19 cellular contexts compared by ENCODE assay signal in the genomic region with DNA sequence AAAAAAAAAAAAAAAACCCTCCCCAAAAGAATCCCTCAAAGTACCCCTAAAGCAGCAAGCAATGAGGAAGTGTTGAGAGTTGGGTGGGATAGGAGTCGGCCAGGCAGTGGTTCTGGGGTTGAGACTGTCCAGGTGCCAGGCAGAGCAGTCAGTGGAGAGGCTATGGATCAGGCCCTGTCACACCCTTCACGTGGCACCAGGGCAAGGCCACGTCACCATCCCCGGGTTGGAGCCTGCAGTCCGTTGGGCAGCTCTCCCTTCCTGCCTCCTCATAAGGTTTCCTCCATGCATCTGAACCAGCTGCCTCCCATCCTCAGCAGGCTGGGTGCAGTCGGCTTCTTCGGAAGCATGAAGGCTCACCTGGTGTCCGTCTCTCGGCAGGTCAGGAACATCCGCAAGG. TPM values are rescaled to one million over a fixed set of nuclear protein-coding genes. Genes with fewer than 3 reads are reported as not detected.
DNase-seq lines count a peak whose midpoint lies in the region; ATAC-seq, FAIRE-seq and TF ChIP-seq lines count a peak whose summit lies in the region.
"Had no signal": no experiment of that assay in that cellular context is flagged by ENCODE, and none has a peak within 500 bp of the region (broad histone marks: within the 10 kb centered on the region; RNA-seq: fewer than 3 reads in every experiment).

No MANE protein-coding gene starts in this region.

- no peak overlapping the region for H3K4me2 ChIP-seq in H1 (ENCODE audit: insufficient read depth in 1 of 2, low read depth in 2 of 2, low read length in 2 of 2)
- H3K4me2 ChIP-seq: A549 had no signal

- 0 out of 2 replicates have a peak overlapping the region, but pooled peaks have one; percentile 82 for H2AK5ac ChIP-seq in H1 (ENCODE audit: low read depth, low read length)

- no peaks in the 10 kb centered on the region for H3K79me1 ChIP-seq in H1 (ENCODE audit: low read depth, low read length)

- FAIRE-seq in H1 (lab: Jason Lieb, UNC) = no peak
- FAIRE-seq: A549, D721Med, G401.6, GM12891, GM18507 had no signal

- H3K4me1 Mint-ChIP-seq in neural crest cell = peaks cover 21% of the 10 kb centered on the region

- no peak overlapping the region for H4K91ac ChIP-seq in H1 (replicated peaks; ENCODE audit: insufficient read length, low read length)

- H3K4ac ChIP-seq in H1 (replicated peaks; ENCODE audit: insufficient read length, low read depth, low read length) = no peak overlapping the region

- H3K18ac ChIP-seq in H1 (ENCODE audit: extremely low read depth, low read length) = no peak overlapping the region; the same call in 1 of the 2 replicates

- no peaks in the 10 kb centered on the region for H3K27me3 Mint-ChIP-seq in neural crest cell (ENCODE audit: low read depth)
- H3K27me3 Mint-ChIP-seq: CD4-positive, alpha-beta memory T cell had no signal

- peak overlapping the region; percentile 19 for H3K27ac Mint-ChIP-seq in neural crest cell (ENCODE audit: unreplicated experiment)

- H2BK15ac ChIP-seq in H1 (ENCODE audit: low read length) = no peak overlapping the region; the same call in 1 of the 2 replicates

- H2BK12ac ChIP-seq in H1 (ENCODE audit: low read depth, low read length) = 0 out of 2 replicates have a peak overlapping the region, but pooled peaks have one; percentile 39

- H3K27ac ChIP-seq in left ventricle myocardium inferior (replicated peaks) (no peak overlapping the region), H1 (ENCODE audit: low read depth, low read length) (no peak overlapping the region)
- H3K27ac ChIP-seq: 22Rv1, A549, C4-2B, HL-60 had no signal

- POLR2A ChIA-PET in H1 (lab: Charles Lee; ENCODE audit: partially characterized antibody) = no interaction called here

- TF ChIP-seq RAD21 in H1 (IDR thresholded peaks at IDR 0.05 in 1 of 2, conservative IDR thresholded peaks at IDR 0.05 in 1 of 2; ENCODE audit: low read depth in 2 of 2, low read length in 2 of 2) = no peak

- H3K56ac ChIP-seq in H1 (replicated peaks; ENCODE audit: insufficient read length, low read depth, low read length) = no peak overlapping the region

- H3K9ac ChIP-seq in H1 (replicated peaks in 1 of 4; ENCODE audit: extremely low read depth in 1 of 4, low read depth in 3 of 4, low read length in 3 of 4) = no peak overlapping the region

- peak overlapping the region; percentile 25; the same call in 1 of the 2 replicates for H4K8ac ChIP-seq in H1 (ENCODE audit: extremely low read depth, insufficient read depth, low read length)

- H2BK20ac ChIP-seq in H1 (ENCODE audit: low read length) = no peak overlapping the region

- peak; percentile 13 for ATAC-seq in Right ventricle myocardium superior (ENCODE audit: poor library complexity)
- ATAC-seq: A549 had no signal

- H3K36me3 Mint-ChIP-seq in neural crest cell (ENCODE audit: low read depth) = no peaks in the 10 kb centered on the region

- H3K36me3 ChIP-seq in left ventricle myocardium inferior (no peaks in the 10 kb centered on the region), H1 (ENCODE audit: control insufficient read depth in 2 of 4, insufficient read depth in 4 of 4, low read length in 3 of 4) (no peaks in the 10 kb centered on the region)
- H3K36me3 ChIP-seq: HAP-1 had no signal

- H2BK5ac ChIP-seq in H1 (ENCODE audit: low read depth, low read length) = peak overlapping the region; percentile 35; the same call in 1 of the 2 replicates

- WGBS in H1 (ENCODE audit: extremely low coverage in 1 of 2, insufficient coverage in 1 of 2, insufficient read length in 1 of 2, insufficient replicate concordance in 2 of 2, low coverage in 1 of 2, low lambda C conversion rate in 2 of 2, missing lambda C conversion rate in 1 of 2), 2 experiments = 85% methylated on average over 9 of the region's 10 CpGs; no CpG with 5 or more reads in 1 of the 2 experiments

- no peak overlapping the region for H2BK120ac ChIP-seq in H1 (replicated peaks; ENCODE audit: low read depth, low read length)

- no peak for DNase-seq in Right ventricle myocardium superior
- DNase-seq in left ventricle myocardium inferior = no peak
- no peak for DNase-seq in H1 (ENCODE audit: low read depth in 1 of 2, low spot score in 2 of 2)
- DNase-seq in neural crest cell (ENCODE audit: low read depth, low spot score) = no peak
- DNase-seq in COR-L47 (lab: John Stamatoyannopoulos, UW) = no peak
- no peak for DNase-seq in medulla oblongata (ENCODE audit: extremely low spot score)
- DNase-seq in T1000 (lab: John Stamatoyannopoulos, UW) = no peak
- DNase-seq: AML-193; CD4-positive, alpha-beta memory T cell; GOT3 had no signal

- H3K4me3 Mint-ChIP-seq in neural crest cell = no peak overlapping the region
- H3K4me3 Mint-ChIP-seq: CD4-positive, alpha-beta memory T cell had no signal

- TF ChIP-seq CTCF in left ventricle myocardium inferior (IDR thresholded peaks at IDR 0.05; ENCODE audit: borderline replicate concordance) = no peak
- no peak for TF ChIP-seq CTCF in H1 (IDR thresholded peaks at IDR 0.05; ENCODE audit: control extremely low read depth in 1 of 3, insufficient read depth in 1 of 3, low read depth in 1 of 3, low read length in 3 of 3)
- TF ChIP-seq CTCF in neural crest cell (conservative IDR thresholded peaks at IDR 0.05) = no peak

- H3K23me2 ChIP-seq in H1 (ENCODE audit: low read depth, low read length) = peaks cover 16% of the 10 kb centered on the region; the same call in 1 of the 2 replicates

- H4K20me1 ChIP-seq in H1 (replicated peaks in 1 of 2; ENCODE audit: control insufficient read depth in 1 of 2, insufficient read depth in 2 of 2, low read length in 2 of 2) = peaks cover 0 to 2% of the 10 kb centered on the region in 2 experiments

- no peak overlapping the region for H2AFZ ChIP-seq in H1 (ENCODE audit: low read length)

- H3K4me3 ChIP-seq in left ventricle myocardium inferior = no peak overlapping the region
- no peak overlapping the region for H3K4me3 ChIP-seq in H1 (ENCODE audit: extremely low read depth in 1 of 4, insufficient read depth in 2 of 4, low read depth in 3 of 4, low read length in 4 of 4)
- H3K4me3 ChIP-seq: A549, HAP-1 had no signal

- H3K23ac ChIP-seq in H1 (ENCODE audit: insufficient read length) = no peak overlapping the region

- no peaks in the 10 kb centered on the region for H3K79me2 ChIP-seq in H1 (ENCODE audit: control insufficient read depth in 1 of 2, insufficient read depth in 2 of 2, low read length in 2 of 2)

- H3K27me3 ChIP-seq in left ventricle myocardium inferior (ENCODE audit: low read depth) (no peaks in the 10 kb centered on the region), H1 (replicated peaks in 1 of 4; ENCODE audit: control insufficient read depth in 3 of 4, extremely low read depth in 1 of 4, insufficient read depth in 3 of 4, low read length in 3 of 4) (no peaks in the 10 kb centered on the region)

- no peak overlapping the region for H3K14ac ChIP-seq in H1 (ENCODE audit: insufficient read length)

- H4K5ac ChIP-seq in H1 (ENCODE audit: insufficient read length, low read depth, low read length) = no peak overlapping the region

- H3K9me3 ChIP-seq in left ventricle myocardium inferior (replicated peaks) (no peaks in the 10 kb centered on the region), H1 (ENCODE audit: insufficient read depth in 2 of 2, low read depth in 1 of 2, low read length in 1 of 2) (no peaks in the 10 kb centered on the region)
- H3K9me3 ChIP-seq: A549, HAP-1 had no signal

- no peaks in the 10 kb centered on the region for H3K9me3 Mint-ChIP-seq in neural crest cell
- H3K9me3 Mint-ChIP-seq: CD4-positive, alpha-beta memory T cell had no signal

- TF ChIP-seq POLR2A in H1 (IDR thresholded peaks at IDR 0.05; ENCODE audit: control extremely low read depth in 1 of 2, low read depth in 2 of 2, low read length in 2 of 2) = no peak

- CTCF ChIA-PET in H1 (lab: Charles Lee; ENCODE audit: partially characterized antibody) = interaction anchor here (0.8 to 1.5 kb wide), 2 partner anchors 24 to 38 kb away, joined by 3 to 6 read pairs; no protein-coding TSS in a partner anchor

- intact Hi-C loops in Right ventricle myocardium superior (cut with DNase I) = no loop called here
- intact Hi-C loops in left ventricle myocardium inferior (cut with micrococcal nuclease) = no loop called here

- H3K4me1 ChIP-seq in left ventricle myocardium inferior (peaks cover 28% of the 10 kb centered on the region), H1 (replicated peaks in 1 of 4; ENCODE audit: control insufficient read depth in 3 of 4, insufficient read depth in 4 of 4, low read length in 3 of 4) (peaks cover 0 to 5% (median 0%) of the 10 kb centered on the region in 4 experiments; a peak in 3 of 7 replicates)
- H3K4me1 ChIP-seq: A549, HAP-1 had no signal

- no peak for TF ChIP-seq EP300 in H1 (IDR thresholded peaks at IDR 0.05; ENCODE audit: borderline replicate concordance in 1 of 2, low read depth in 2 of 2, low read length in 2 of 2)

TF ChIP-seq in H1, 55 proteins besides CTCF, POLR2A, EP300 and RAD21 (continues in another document):
- TF ChIP-seq BRCA1 (IDR thresholded peaks at IDR 0.05; ENCODE audit: low read depth, low read length) = no peak
- no peak for TF ChIP-seq NRF1 (IDR thresholded peaks at IDR 0.05; ENCODE audit: low read depth, low read length)
- TF ChIP-seq RXRA (IDR thresholded peaks at IDR 0.05; ENCODE audit: insufficient read depth, low read depth, low read length) = no peak
- TF ChIP-seq TBP (IDR thresholded peaks at IDR 0.05; ENCODE audit: low read depth, low read length) = no peak

RNA-seq across cellular contexts. Expression of a gene that starts 36.5 kb away (rescaled TPM):
- total RNA-seq in Right ventricle myocardium superior = 39.6 TPM
- total RNA-seq in left ventricle myocardium inferior = 45.2 TPM
- 77.4 and 77.6 TPM in 2 replicates for total RNA-seq in H1 (2021; fragmentation: NEBNext Ultra II Directional; extraction: Animal tissue kit (Norgen Biotek cat#: 25700))
- 43.0 and 67.3 TPM in 2 replicates for polyA plus RNA-seq in H1 (2011; rRNA removed)
- polyA plus RNA-seq in H1 (2011; cell fraction: cytosol; rRNA removed) = 36.6 TPM
- 58.6 TPM for polyA plus RNA-seq in H1 (2011; cell fraction: nucleus; rRNA removed)
- 72.8 to 99.4 TPM (median 83.9 TPM) in 4 replicates for polyA plus RNA-seq in H1 (2012, experiment 1 of 2)
- 89.8 TPM for polyA plus RNA-seq in H1 (2012, experiment 2 of 2)
- 103 TPM for polyA plus RNA-seq in H1 (2013, experiment 1 of 2)
- polyA plus RNA-seq in H1 (2013, experiment 2 of 2) = 109 TPM
- 25.4 and 44.6 TPM in 2 replicates for polyA minus RNA-seq in H1 (2011; rRNA and poly(A)+ RNA removed)
- 47.6 TPM for polyA minus RNA-seq in H1 (2011; cell fraction: cytosol; rRNA and poly(A)+ RNA removed)
- 23.2 TPM for polyA minus RNA-seq in H1 (2011; cell fraction: nucleus; rRNA and poly(A)+ RNA removed)
- 146 and 148 TPM in 2 replicates for total RNA-seq in neural crest cell

RNA-seq across cellular contexts. Expression of a gene that starts 56.3 kb away (rescaled TPM):
- total RNA-seq in Right ventricle myocardium superior = 222 TPM
- total RNA-seq in left ventricle myocardium inferior = 252 TPM
- total RNA-seq in H1 (2021; fragmentation: NEBNext Ultra II Directional; extraction: Animal tissue kit (Norgen Biotek cat#: 25700)) = 20.8 and 23.1 TPM in 2 replicates
- polyA plus RNA-seq in H1 (2011; rRNA removed) = 23.1 and 39.9 TPM in 2 replicates
- 25.9 TPM for polyA plus RNA-seq in H1 (2011; cell fraction: cytosol; rRNA removed)
- polyA plus RNA-seq in H1 (2011; cell fraction: nucleus; rRNA removed) = 27.3 TPM
- polyA plus RNA-seq in H1 (2012, experiment 1 of 2) = 20.5 to 26.2 TPM (median 22.8 TPM) in 4 replicates
- 21.2 TPM for polyA plus RNA-seq in H1 (2012, experiment 2 of 2)
- 17.5 TPM for polyA plus RNA-seq in H1 (2013, experiment 1 of 2)
- 15.3 TPM for polyA plus RNA-seq in H1 (2013, experiment 2 of 2)
- 23.2 and 27.4 TPM in 2 replicates for polyA minus RNA-seq in H1 (2011; rRNA and poly(A)+ RNA removed)
- polyA minus RNA-seq in H1 (2011; cell fraction: cytosol; rRNA and poly(A)+ RNA removed) = 10.6 TPM
- 16.7 TPM for polyA minus RNA-seq in H1 (2011; cell fraction: nucleus; rRNA and poly(A)+ RNA removed)
- 61.1 and 68.6 TPM in 2 replicates for total RNA-seq in neural crest cell
